Comparison of ENCODE assay signal across 8 cellular contexts in the genomic region with DNA sequence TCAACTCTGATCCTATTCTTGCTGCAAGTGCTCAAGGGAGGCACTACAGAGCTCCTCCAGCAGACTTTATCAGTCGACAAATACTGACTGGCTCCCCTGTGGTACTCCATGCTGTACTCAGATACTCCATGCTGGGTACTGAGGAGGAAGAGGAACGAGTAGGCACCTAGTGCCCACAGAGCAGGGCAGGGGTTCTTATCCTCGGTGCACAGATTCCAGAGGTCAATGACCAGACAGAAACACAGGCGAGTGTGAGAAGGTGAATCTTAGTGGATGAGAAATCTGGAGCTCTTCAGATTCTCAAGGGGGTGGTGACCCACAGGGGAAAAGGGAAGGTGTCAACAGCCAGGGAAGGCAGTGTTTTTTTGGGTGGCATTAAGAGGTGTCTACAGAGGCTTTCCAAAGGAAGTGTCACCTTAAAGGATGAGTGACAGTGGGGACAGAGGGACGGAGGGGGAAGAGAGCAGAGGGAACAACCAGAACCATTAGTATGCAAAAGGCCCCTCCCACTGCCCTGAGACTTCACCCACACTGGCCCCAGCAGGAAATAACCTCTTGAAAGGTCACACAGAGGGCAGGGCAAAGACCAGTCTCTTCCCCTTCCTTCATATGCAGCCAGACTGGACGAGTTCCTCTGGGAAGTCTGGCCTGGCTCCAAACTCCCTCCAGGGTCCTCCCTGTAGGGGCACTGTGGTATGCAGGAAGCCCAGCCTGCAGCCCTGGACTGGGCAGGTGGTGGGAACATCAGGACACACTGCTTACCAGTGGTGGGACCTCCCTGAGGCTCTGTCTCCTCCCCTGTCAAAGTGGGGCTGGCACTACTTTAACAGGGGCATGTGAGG. TPM values are rescaled to one million over a fixed set of nuclear protein-coding genes. Genes with fewer than 3 reads are reported as not detected.
DNase-seq lines count a peak whose midpoint lies in the region; ATAC-seq, FAIRE-seq and TF ChIP-seq lines count a peak whose summit lies in the region.

No MANE protein-coding gene starts in this region.

- H2AFZ ChIP-seq in Loucy (ENCODE audit: low read length): no peak overlapping the region

- intact Hi-C loops in pancreas (cut with DNase I): no loop called here

- FAIRE-seq in pancreas (lab: Jason Lieb, UNC): no peak

- TF ChIP-seq CTCF in Loucy (conservative IDR thresholded peaks at IDR 0.05; ENCODE audit: low read length): no peak
- TF ChIP-seq CTCF in coronary artery (IDR thresholded peaks at IDR 0.05): no peak
- no peak for TF ChIP-seq CTCF in pancreas (IDR thresholded peaks at IDR 0.05)

- peak overlapping the region; percentile 3 to 28 for H3K27ac ChIP-seq in coronary artery
- peak overlapping the region; percentile 91 to 97 (median 92) for H3K27ac ChIP-seq in pancreas

- no peaks in the 10 kb centered on the region for H3K9me2 ChIP-seq in Loucy (replicated peaks; ENCODE audit: low read depth, low read length)

- H3K4me3 ChIP-seq in Loucy (ENCODE audit: low read length, poor library complexity, severe bottlenecking): peak overlapping the region; percentile 50
- H3K4me3 ChIP-seq in coronary artery: no peak overlapping the region
- no peak overlapping the region for H3K4me3 ChIP-seq in pancreas

- peak; percentile 23 to 28 for DNase-seq in activated CD4-positive, alpha-beta T cell treated with anti-CD3 and anti-CD28 coated beads, Interleukin-2, amount 50 U/mL, for 48 hours
- no peak for DNase-seq in activated CD4-positive, alpha-beta T cell treated with anti-CD3 and anti-CD28 coated beads for 48 hours
- DNase-seq in coronary artery (ENCODE audit: low spot score) (no peak), pancreas (peak in 3 of 6 donors; percentile 64 to 72 (median 71)), NCI-H1694 (lab: John Stamatoyannopoulos, UW) (no peak)
- DNase-seq in stimulated activated CD4-positive, alpha-beta T cell treated with anti-CD3 and anti-CD28 coated beads, Interleukin-4, amount 100 ng/mL, for 4 hours: no peak
- no peak for DNase-seq in stimulated activated CD4-positive, alpha-beta T cell treated with anti-CD3 and anti-CD28 coated beads, Interleukin-2, amount 100 ng/mL, for 24 hours

- H3K36me3 ChIP-seq in Loucy (ENCODE audit: insufficient read depth, low read length): peaks cover 13% of the 10 kb centered on the region
- no peaks in the 10 kb centered on the region for H3K36me3 ChIP-seq in pancreas

- peaks cover 20% of the 10 kb centered on the region; the same call in 1 of the 2 replicates for H3F3A ChIP-seq in Loucy (ENCODE audit: low read depth)

- peak overlapping the region; percentile 84 for H3K4me2 ChIP-seq in Loucy (ENCODE audit: low read depth, low read length, poor library complexity, severe bottlenecking)

- peaks cover 23% of the 10 kb centered on the region for H4K20me1 ChIP-seq in Loucy (ENCODE audit: insufficient read depth, low read length, poor library complexity, severe bottlenecking)

- H3K79me2 ChIP-seq in Loucy (ENCODE audit: insufficient read depth, low read length): peaks cover 95% of the 10 kb centered on the region

- WGBS in pancreas, 2 donors: 26 to 31% methylated on average over 6 of the region's 6 CpGs

- peak overlapping the region; percentile 66 for H3K9ac ChIP-seq in Loucy (ENCODE audit: low read depth, low read length, poor library complexity, severe bottlenecking)

- ATAC-seq in pancreas: peak in 2 of 4 donors; percentile 15 to 21

- H3K27me3 ChIP-seq in Loucy (ENCODE audit: insufficient read depth, low read length, poor library complexity, severe bottlenecking) (no peaks in the 10 kb centered on the region), pancreas (no peaks in the 10 kb centered on the region)

- H3K9me3 ChIP-seq in Loucy (ENCODE audit: insufficient read depth, low read depth, low read length) (no peaks in the 10 kb centered on the region), pancreas (no peaks in the 10 kb centered on the region)

- H3K4me1 ChIP-seq in Loucy (ENCODE audit: insufficient read depth, low read length, poor library complexity, severe bottlenecking): peaks cover 75% of the 10 kb centered on the region
- peaks cover 54 to 83% (median 68%) of the 10 kb centered on the region in 3 donors for H3K4me1 ChIP-seq in pancreas

RNA-seq across cellular contexts. Expression of a gene that starts 27.5 kb away (rescaled TPM):
- 10 to 100 TPM; 20.7 to 30.4 (median 22.4) TPM for total RNA-seq in pancreas
- polyA plus RNA-seq in pancreas: 10 to 100 TPM; 64.9 to 82.8 TPM

RNA-seq across cellular contexts. Expression of a gene that starts 30.4 kb away (rescaled TPM):
- total RNA-seq in pancreas: 10 to 100 TPM; 30.6 to 67.4 (median 37.1) TPM
- 100 to 1,000 TPM; 231 to 265 TPM for polyA plus RNA-seq in pancreas

Comparison
In these comparisons a context has a peak if more than half of its experiments do, and no peak if none do; other contexts are left out.
1. DNase-seq: peak in activated CD4-positive, alpha-beta T cell treated with anti-CD3 and anti-CD28 coated beads, Interleukin-2, amount 50 U/mL, for 48 hours (2 of 2); none in activated CD4-positive, alpha-beta T cell treated with anti-CD3 and anti-CD28 coated beads for 48 hours (single experiment), coronary artery (single experiment), NCI-H1694 (single experiment), stimulated activated CD4-positive, alpha-beta T cell treated with anti-CD3 and anti-CD28 coated beads, Interleukin-4, amount 100 ng/mL, for 4 hours (0 of 2) and stimulated activated CD4-positive, alpha-beta T cell treated with anti-CD3 and anti-CD28 coated beads, Interleukin-2, amount 100 ng/mL, for 24 hours (0 of 2).